27 cellular contexts compared by ENCODE assay signal in genomic region chr1:102899935-102900334, GRCh38.
"Had no signal": no experiment of that assay in that cellular context is flagged by ENCODE, and none has a peak within 500 bp of the region (broad histone marks: within the 10 kb centered on the region; RNA-seq: fewer than 3 reads in every experiment).

No MANE protein-coding gene starts in this region.

- H3K27me3 Mint-ChIP-seq: dendritic cell treated with granulocyte-macrophage colony-stimulating factor and Interleukin-4, amounts not matched to agents 40 ng/mL and 50 ng/mL, for 4 days; effector memory CD8-positive, alpha-beta T cell; naive B cell had no signal

- H3K4me1 Mint-ChIP-seq: endodermal cell, naive B cell had no signal

- FAIRE-seq: endometrium, islet of Langerhans, keratinocyte had no signal

- H3K9me3 Mint-ChIP-seq: dendritic cell treated with granulocyte-macrophage colony-stimulating factor and Interleukin-4, amounts not matched to agents 40 ng/mL and 50 ng/mL, for 4 days; endodermal cell; mesothelial cell of epicardium had no signal

- H3K27ac ChIP-seq: colonic mucosa, epithelial cell of prostate, esophagus squamous epithelium, gastroesophageal sphincter, heart right ventricle, left lung, lower lobe of right lung had no signal

- H3K27me3 ChIP-seq: colonic mucosa, esophagus squamous epithelium, gastroesophageal sphincter, heart right ventricle, left lung had no signal

- ATAC-seq: effector memory CD8-positive, alpha-beta T cell; esophagus mucosa; gastroesophageal sphincter; heart right ventricle; left cardiac atrium; left lung; left ventricle myocardium superior; lower lobe of right lung; mucosa of descending colon had no signal

- H3K4me3 Mint-ChIP-seq: dendritic cell treated with granulocyte-macrophage colony-stimulating factor and Interleukin-4, amounts not matched to agents 40 ng/mL and 50 ng/mL, for 4 days; effector memory CD8-positive, alpha-beta T cell; endodermal cell; mesothelial cell of epicardium; naive B cell had no signal

- H3K27ac Mint-ChIP-seq: dendritic cell treated with granulocyte-macrophage colony-stimulating factor and Interleukin-4, amounts not matched to agents 40 ng/mL and 50 ng/mL, for 4 days; effector memory CD8-positive, alpha-beta T cell; endodermal cell; mesothelial cell of epicardium; naive B cell had no signal

- H3K4me3 ChIP-seq: colonic mucosa, esophagus squamous epithelium, gastroesophageal sphincter, heart right ventricle, left lung, lower lobe of right lung, mucosa of descending colon had no signal

- H3K4me1 ChIP-seq: colonic mucosa, esophagus squamous epithelium, gastroesophageal sphincter, heart right ventricle, left lung, lower lobe of right lung had no signal

- H3K36me3 Mint-ChIP-seq: naive B cell had no signal

- DNase-seq: colonic mucosa; cortex of kidney; effector CD8-positive, alpha-beta T cell; effector memory CD8-positive, alpha-beta T cell; endodermal cell; erythroblast; esophagus squamous epithelium; foreskin fibroblast; foreskin melanocyte; head of caudate nucleus; heart right ventricle; hippocampal formation; left cardiac atrium; left lung; left ventricle myocardium superior; lower lobe of right lung; mesenchymal stem cell; mucosa of descending colon; naive B cell had no signal

- H3K9me3 ChIP-seq: colonic mucosa, esophagus squamous epithelium, gastroesophageal sphincter, heart right ventricle, left lung, lower lobe of right lung, mucosa of descending colon had no signal

- H3K36me3 ChIP-seq: colonic mucosa, esophagus squamous epithelium, gastroesophageal sphincter, heart right ventricle, left lung, lower lobe of right lung had no signal
